ENCODE assay signal across 1 cellular context in the genomic region with DNA sequence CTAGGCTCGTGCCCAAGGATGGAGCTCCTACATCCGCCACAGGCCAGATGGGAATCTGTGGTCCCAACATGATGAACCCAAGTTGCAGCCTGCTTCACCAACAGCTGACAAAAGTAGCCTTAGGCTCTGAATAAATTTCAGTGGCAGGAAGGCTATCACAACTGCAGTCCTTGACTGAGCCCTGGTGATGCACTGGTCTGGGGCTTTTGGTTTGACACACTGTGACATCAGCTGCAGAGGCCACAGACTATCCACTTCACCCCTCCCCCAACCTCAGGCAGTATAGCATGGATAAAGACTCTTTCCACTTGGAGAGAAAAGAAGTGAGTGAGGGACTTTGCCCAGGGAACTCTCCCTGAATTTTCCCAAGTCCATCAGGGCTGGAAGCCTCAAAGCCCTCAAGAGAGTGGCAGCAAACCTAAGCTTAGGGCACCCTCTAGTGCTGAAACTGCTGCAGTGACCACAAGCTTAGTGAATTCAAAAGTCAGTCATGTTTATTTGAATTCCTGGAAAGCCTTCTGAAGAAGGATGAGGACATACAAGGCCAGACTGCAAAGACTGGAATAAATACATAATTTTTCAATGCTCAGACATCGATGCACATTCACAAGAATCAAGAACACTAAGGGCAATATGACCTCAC.
TF ChIP-seq lines count a peak whose summit lies in the region.

No MANE protein-coding gene starts in this region.

TF ChIP-seq in K562, 482 proteins besides CTCF, POLR2A, EP300 and RAD21 (continued from another document):
- TF ChIP-seq, protein P1, sequence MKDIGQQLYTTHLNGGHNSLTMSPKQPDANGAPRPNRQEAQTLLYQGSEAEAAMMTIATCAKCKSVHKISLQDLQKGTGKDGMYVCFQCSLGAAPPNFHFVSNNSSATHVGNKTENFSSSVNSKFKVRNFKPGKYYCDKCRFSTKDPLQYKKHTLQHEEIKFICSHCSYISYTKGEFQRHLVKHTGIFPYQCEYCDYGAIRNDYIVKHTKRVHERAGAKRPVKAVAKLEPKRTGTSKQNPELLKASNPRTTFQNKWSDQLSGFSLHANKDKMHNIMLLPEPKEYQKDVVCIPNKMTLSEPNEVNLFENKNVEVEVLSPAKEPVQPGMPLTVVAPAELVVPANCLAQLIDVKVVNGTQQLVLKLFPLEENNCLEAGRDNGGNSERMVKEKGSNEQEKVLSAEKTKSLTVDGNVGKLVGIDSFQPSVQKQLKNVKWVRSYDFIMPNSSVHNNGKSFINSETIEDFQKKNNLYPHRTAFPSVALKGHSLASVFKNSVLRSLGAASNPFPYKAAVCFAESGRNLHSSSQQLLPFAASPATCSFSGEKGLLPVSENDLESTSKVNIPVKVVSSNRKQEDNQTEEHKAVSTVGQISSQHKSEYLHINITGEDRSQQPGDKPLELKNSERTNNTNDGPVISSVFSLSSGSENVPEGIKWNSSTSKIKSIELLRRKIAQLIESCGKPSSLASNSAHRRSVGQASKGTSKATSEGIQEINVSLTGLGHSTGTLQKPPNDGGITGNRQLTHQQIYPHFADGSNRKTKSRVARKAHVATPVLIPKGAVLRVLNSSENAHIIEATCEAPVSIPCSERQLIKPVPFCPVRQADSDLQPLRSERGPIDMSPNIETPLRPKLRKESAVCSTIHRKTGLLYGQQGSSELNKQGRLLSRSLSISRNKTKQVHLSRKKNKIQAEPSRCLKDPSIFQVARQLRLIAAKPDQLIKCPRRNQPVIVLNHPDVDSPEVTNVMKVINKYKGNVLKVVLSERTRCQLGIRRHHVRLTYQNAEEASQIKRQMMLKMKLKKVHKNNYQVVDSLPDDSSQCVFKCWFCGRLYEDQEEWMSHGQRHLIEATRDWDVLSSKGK (CRISPR knock-in tag; IDR thresholded peaks at IDR 0.05): no peak
- TF ChIP-seq DACH1 (IDR thresholded peaks at IDR 0.05; ENCODE audit: partially characterized antibody): no peak
- no peak for TF ChIP-seq NCOR1 (IDR thresholded peaks at IDR 0.05)
